26 cellular contexts compared by ENCODE assay signal in genomic region chr2:98876741-98877140, GRCh38. TPM values are rescaled to one million over a fixed set of nuclear protein-coding genes. Genes with fewer than 3 reads are reported as not detected.
DNase-seq lines count a peak whose midpoint lies in the region; ATAC-seq, FAIRE-seq and TF ChIP-seq lines count a peak whose summit lies in the region.
"Had no signal": no experiment of that assay in that cellular context is flagged by ENCODE, and none has a peak within 500 bp of the region (broad histone marks: within the 10 kb centered on the region; RNA-seq: fewer than 3 reads in every experiment).

No MANE protein-coding gene starts in this region.

- no peak overlapping the region for H3K27ac ChIP-seq in uterus
- H3K27ac ChIP-seq: A549, HL-60 had no signal

- H3K36me3 Mint-ChIP-seq in T-helper 2 cell treated with Interferon-gamma antibody and Interleukin-4, amounts not matched to agents 5 μg/mL and 100 μg/mL, for 36 hours (ENCODE audit: low read depth) = no peaks in the 10 kb centered on the region
- H3K36me3 Mint-ChIP-seq in chondrocyte (ENCODE audit: low read depth) = no peaks in the 10 kb centered on the region
- H3K36me3 Mint-ChIP-seq: CD4-positive, CD25-positive, alpha-beta regulatory T cell had no signal

- no peaks in the 10 kb centered on the region for H3K4me1 Mint-ChIP-seq in T-helper 2 cell treated with Interferon-gamma antibody and Interleukin-4, amounts not matched to agents 5 μg/mL and 100 μg/mL, for 36 hours (ENCODE audit: low read depth)
- H3K4me1 Mint-ChIP-seq in chondrocyte (ENCODE audit: low read depth) = no peaks in the 10 kb centered on the region
- H3K4me1 Mint-ChIP-seq: CD4-positive, CD25-positive, alpha-beta regulatory T cell; GM23338 had no signal

- TF ChIP-seq CTCF in chondrocyte (IDR thresholded peaks at IDR 0.05) = no peak
- TF ChIP-seq CTCF in uterus (IDR thresholded peaks at IDR 0.05) = no peak

- H3K27me3 ChIP-seq in uterus = no peaks in the 10 kb centered on the region

- intact Hi-C loops in uterus (cut with DNase I; ENCODE audit: low total_unique reads) = no loop called here

- TF ChIP-seq POLR2A in uterus (IDR thresholded peaks at IDR 0.05) = no peak

- ATAC-seq in GM21619 (IDR thresholded peaks at IDR 0.05; ENCODE audit: unreplicated experiment) = no peak
- ATAC-seq: A549, GM23338, PC-3 had no signal

- H3K4me3 ChIP-seq in uterus = no peak overlapping the region
- H3K4me3 ChIP-seq: A549, GM23338, HAP-1 had no signal

- H3K27ac Mint-ChIP-seq in T-helper 2 cell treated with Interferon-gamma antibody and Interleukin-4, amounts not matched to agents 5 μg/mL and 100 μg/mL, for 36 hours = no peak overlapping the region
- peak overlapping the region; percentile 32 for H3K27ac Mint-ChIP-seq in chondrocyte (ENCODE audit: unreplicated experiment)
- H3K27ac Mint-ChIP-seq: GM23338 had no signal

- peak; percentile 30 for FAIRE-seq in urothelium cell line (lab: Jason Lieb, UNC)
- FAIRE-seq: A549, GM12891 had no signal

- H3K27me3 Mint-ChIP-seq in T-helper 2 cell treated with Interferon-gamma antibody and Interleukin-4, amounts not matched to agents 5 μg/mL and 100 μg/mL, for 36 hours (ENCODE audit: low read depth) = no peaks in the 10 kb centered on the region
- H3K27me3 Mint-ChIP-seq in chondrocyte (ENCODE audit: low read depth) = no peaks in the 10 kb centered on the region

- DNase-seq in T-helper 2 cell treated with Interferon-gamma antibody and Interleukin-4, amounts not matched to agents 5 μg/mL and 100 μg/mL, for 36 hours (ENCODE audit: low spot score) = peak; percentile 2
- DNase-seq in T-helper 2 cell = no peak
- DNase-seq in NCI-H226 = peak; percentile 41
- DNase-seq in chondrocyte (ENCODE audit: low spot score) = no peak
- DNase-seq in urothelium cell line (ENCODE audit: low spot score) = no peak
- DNase-seq in uterus = no peak
- no peak for DNase-seq in SKM-1 (lab: John Stamatoyannopoulos, UW; ENCODE audit: unreplicated experiment)
- DNase-seq: CD4-positive, CD25-positive, alpha-beta regulatory T cell; DMS79 treated with DMSO at 0.1 percent for 48 hours; KG1; NCI-H1092; NCI-H1436; NCI-H187 treated with DMSO at 0.1 percent for 48 hours; NCI-H345; NCI-H524; NCI-H774; PC-3; Right ventricle myocardium superior had no signal

- no peaks in the 10 kb centered on the region for H3K9me3 Mint-ChIP-seq in T-helper 2 cell treated with Interferon-gamma antibody and Interleukin-4, amounts not matched to agents 5 μg/mL and 100 μg/mL, for 36 hours
- no peaks in the 10 kb centered on the region for H3K9me3 Mint-ChIP-seq in chondrocyte (ENCODE audit: low read depth)
- H3K9me3 Mint-ChIP-seq: CD4-positive, CD25-positive, alpha-beta regulatory T cell; GM23338 had no signal

- H3K4me1 ChIP-seq in uterus = no peaks in the 10 kb centered on the region
- H3K4me1 ChIP-seq: A549, HAP-1 had no signal

- no peaks in the 10 kb centered on the region for H3K9me3 ChIP-seq in uterus
- H3K9me3 ChIP-seq: A549, HAP-1 had no signal

- no peaks in the 10 kb centered on the region for H3K36me3 ChIP-seq in uterus
- H3K36me3 ChIP-seq: HAP-1 had no signal

- no peak overlapping the region for H3K4me3 Mint-ChIP-seq in T-helper 2 cell treated with Interferon-gamma antibody and Interleukin-4, amounts not matched to agents 5 μg/mL and 100 μg/mL, for 36 hours
- no peak overlapping the region for H3K4me3 Mint-ChIP-seq in chondrocyte (ENCODE audit: unreplicated experiment)
- H3K4me3 Mint-ChIP-seq: CD4-positive, CD25-positive, alpha-beta regulatory T cell; GM23338 had no signal

RNA-seq across cellular contexts. Expression of gene CRACDL, which starts 59.3 kb away (rescaled TPM):
- 17.0 to 50.4 TPM (median 19.9 TPM) in 3 replicates for total RNA-seq in chondrocyte
- total RNA-seq in uterus = 10 to 100 TPM in 1 of 4 donors, 1 to 10 TPM in 3; 1.5 to 14.6 (median 6.1) TPM
- total RNA-seq: HT1080, PC-3, RPMI7951 had no signal

Comparison
In these comparisons a context has a peak if more than half of its experiments do, and no peak if none do; other contexts are left out.
1. DNase-seq: peak in T-helper 2 cell treated with Interferon-gamma antibody and Interleukin-4, amounts not matched to agents 5 μg/mL and 100 μg/mL, for 36 hours (single experiment) and NCI-H226 (single experiment); none in T-helper 2 cell (0 of 5), chondrocyte (single experiment), urothelium cell line (single experiment), uterus (0 of 2) and SKM-1 (single experiment).